In the genomic region with DNA sequence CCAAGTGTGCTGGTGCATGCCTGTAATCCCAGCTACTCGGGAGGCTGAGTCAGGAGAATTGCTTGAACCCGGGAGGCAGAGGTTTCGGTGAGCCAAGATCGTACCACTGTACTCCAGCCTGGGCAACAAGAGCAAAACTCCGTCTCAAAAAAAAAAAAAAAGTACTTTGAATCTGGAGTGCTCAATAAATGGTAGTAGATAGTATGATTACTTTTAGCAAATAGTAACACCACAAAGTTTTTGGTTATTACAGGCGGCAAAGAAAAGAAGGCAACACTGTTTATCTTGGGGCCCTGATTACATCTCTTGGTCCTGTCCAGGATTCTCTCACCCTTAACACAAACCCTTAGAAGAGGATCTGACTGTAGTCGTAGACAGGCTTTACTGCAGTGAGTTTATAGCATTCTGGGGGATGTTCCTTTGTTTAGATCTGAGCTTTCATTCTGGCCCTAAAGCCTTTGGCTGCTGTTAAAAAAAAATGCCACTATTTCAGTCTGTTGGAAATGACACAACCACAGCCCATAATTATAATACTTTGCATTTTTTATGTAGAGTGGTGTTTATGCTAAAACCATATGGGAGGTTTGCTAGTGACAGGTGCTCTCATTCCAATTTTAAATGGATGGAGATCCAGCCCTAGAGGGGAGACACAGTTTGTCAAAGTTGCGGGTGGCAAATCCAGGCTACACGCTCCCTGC, we compare ENCODE assay signal across 25 cellular contexts.
"Had no signal": no experiment of that assay in that cellular context is flagged by ENCODE, and none has a peak within 500 bp of the region (broad histone marks: within the 10 kb centered on the region; RNA-seq: fewer than 3 reads in every experiment).

No MANE protein-coding gene starts in this region.

- DNase-seq: activated CD4-positive, alpha-beta T cell treated with anti-CD3 and anti-CD28 coated beads, Interleukin-2, amount 50 U/mL, for 4 hours; activated CD8-positive, alpha-beta memory T cell treated with anti-CD3 and anti-CD28 coated beads, Interleukin-2, amount 50 U/mL, for 48 hours; activated naive CD4-positive, alpha-beta T cell; activated T-cell treated with anti-CD3 and anti-CD28 coated beads, Interleukin-2, amount 50 U/mL, for 4 hours; adrenal gland; cortex of kidney; erythroblast; foreskin keratinocyte; immature natural killer cell; left lung; naive thymus-derived CD4-positive, alpha-beta T cell; ovary; stimulated activated CD4-positive, alpha-beta T cell treated with anti-CD3 and anti-CD28 coated beads, Interleukin-4, amount 100 ng/mL, for 24 hours; stimulated activated naive CD8-positive, alpha-beta T cell treated with anti-CD3 and anti-CD28 coated beads, Interleukin-15, Interleukin-2, amounts not matched to agents 100 U/mL and 50 U/mL, for 24 hours; T-helper 1 cell; thyroid gland had no signal

- H3K36me3 Mint-ChIP-seq: activated naive CD8-positive, alpha-beta T cell; immature natural killer cell; naive thymus-derived CD4-positive, alpha-beta T cell; WTC11 had no signal

- H3K9me3 Mint-ChIP-seq: activated T-cell treated with anti-CD3 and anti-CD28 coated beads, Interleukin-2, amount 50 U/mL, for 4 hours; activated T-helper 2 cell treated with anti-CD3 and anti-CD28 coated beads, Interferon-gamma antibody, Interleukin-2, Interleukin-4, amounts not matched to agents 10 μg/mL and 5 μg/mL and 100 μg/mL, durations not matched to agents 14 hours and 24 hours and 36 hours; immature natural killer cell; naive thymus-derived CD4-positive, alpha-beta T cell; WTC11 had no signal

- H3K27me3 ChIP-seq: adrenal gland, breast epithelium, foreskin keratinocyte, left lung, neutrophil, ovary, thyroid gland had no signal

- H3K4me1 ChIP-seq: adrenal gland, breast epithelium, prostate gland, thyroid gland had no signal

- H3K27ac ChIP-seq: adrenal gland, breast epithelium, foreskin keratinocyte, left lung, neutrophil, ovary, prostate gland, thyroid gland had no signal

- ATAC-seq: activated T-cell treated with anti-CD3 and anti-CD28 coated beads, Interleukin-2, amount 50 U/mL, for 4 hours; foreskin keratinocyte; left lung; naive thymus-derived CD4-positive, alpha-beta T cell; stimulated activated naive CD8-positive, alpha-beta T cell treated with anti-CD3 and anti-CD28 coated beads, Interleukin-15, Interleukin-2, amounts not matched to agents 100 U/mL and 50 U/mL, for 24 hours; WTC11 had no signal

- H3K27ac Mint-ChIP-seq: activated naive CD8-positive, alpha-beta T cell; activated T-helper 2 cell treated with anti-CD3 and anti-CD28 coated beads, Interferon-gamma antibody, Interleukin-2, Interleukin-4, amounts not matched to agents 10 μg/mL and 5 μg/mL and 100 μg/mL, durations not matched to agents 14 hours and 24 hours and 36 hours; naive thymus-derived CD4-positive, alpha-beta T cell; WTC11 had no signal

- H3K4me3 ChIP-seq: adrenal gland, breast epithelium, left lung, lung, ovary, prostate gland, thyroid gland had no signal

- H3K4me3 Mint-ChIP-seq: activated naive CD8-positive, alpha-beta T cell; activated T-cell treated with anti-CD3 and anti-CD28 coated beads, Interleukin-2, amount 50 U/mL, for 4 hours; immature natural killer cell; naive thymus-derived CD4-positive, alpha-beta T cell; WTC11 had no signal

- H3K9me3 ChIP-seq: adrenal gland, breast epithelium, left lung, neutrophil, ovary, prostate gland, thyroid gland had no signal

- H3K36me3 ChIP-seq: adrenal gland, breast epithelium, left lung, neutrophil, ovary, prostate gland, thyroid gland had no signal

- FAIRE-seq: astrocyte, TTC549 had no signal

- H3K27me3 Mint-ChIP-seq: activated naive CD8-positive, alpha-beta T cell had no signal
